25 cellular contexts compared by ENCODE assay signal in genomic region chr1:106944721-106945120, GRCh38.
DNase-seq lines count a peak whose midpoint lies in the region; ATAC-seq, FAIRE-seq and TF ChIP-seq lines count a peak whose summit lies in the region.
"Had no signal": no experiment of that assay in that cellular context is flagged by ENCODE, and none has a peak within 500 bp of the region (broad histone marks: within the 10 kb centered on the region; RNA-seq: fewer than 3 reads in every experiment).

No MANE protein-coding gene starts in this region.

- H3K36me3 Mint-ChIP-seq in MCF 10A (ENCODE audit: insufficient read depth, unreplicated experiment) = no peaks in the 10 kb centered on the region
- H3K36me3 Mint-ChIP-seq: activated naive CD4-positive, alpha-beta T cell treated with anti-CD3 and anti-CD28 coated beads, Interleukin-2, amount 50 U/mL, for 72 hours had no signal

- no peak overlapping the region for H3K4me2 ChIP-seq in mammary epithelial cell (ENCODE audit: insufficient read depth, low read depth, low read length)
- H3K4me2 ChIP-seq in PC-3 (ENCODE audit: low read length) = no peak overlapping the region
- H3K4me2 ChIP-seq: A549, BLaER1, SK-N-SH had no signal

- H3K4me1 Mint-ChIP-seq in MCF 10A (ENCODE audit: insufficient read depth, unreplicated experiment) = no peaks in the 10 kb centered on the region
- H3K4me1 Mint-ChIP-seq: activated CD4-positive, alpha-beta T cell treated with anti-CD3 and anti-CD28 coated beads for 36 hours had no signal

- H3K27me3 Mint-ChIP-seq in MCF 10A (ENCODE audit: insufficient read depth, unreplicated experiment) = no peaks in the 10 kb centered on the region
- H3K27me3 Mint-ChIP-seq: activated CD4-positive, alpha-beta T cell treated with anti-CD3 and anti-CD28 coated beads for 36 hours had no signal

- H3K9ac ChIP-seq in mammary epithelial cell (ENCODE audit: insufficient read depth, low read length) (no peak overlapping the region), PC-3 (ENCODE audit: low read length) (no peak overlapping the region)
- H3K9ac ChIP-seq: BLaER1, GM23248, SK-N-SH had no signal

- no peak overlapping the region for H3K4me3 Mint-ChIP-seq in MCF 10A (ENCODE audit: unreplicated experiment)
- H3K4me3 Mint-ChIP-seq: activated CD4-positive, alpha-beta T cell treated with anti-CD3 and anti-CD28 coated beads for 36 hours; activated T-helper 1 cell treated with anti-CD3 and anti-CD28 coated beads, Interleukin-12 subunit alpha, Interleukin-12 subunit beta, Interleukin-2, Interleukin-4 antibody, amounts not matched to agents 30 ng/mL and 10 ng/mL and 1 ng/mL, durations not matched to agents 14 hours and 24 hours and 36 hours; nephron progenitor cell had no signal

- 0 out of 2 replicates have a peak, but pooled peaks cover 4% of the 10 kb centered on the region for H3K9me2 ChIP-seq in PC-3 (replicated peaks; ENCODE audit: low read length)
- H3K9me2 ChIP-seq: SK-N-SH had no signal

- TF ChIP-seq CTCF in MCF 10A (IDR thresholded peaks at IDR 0.05; ENCODE audit: unreplicated experiment) (no peak), mammary epithelial cell (conservative IDR thresholded peaks at IDR 0.05 in 1 of 2, IDR thresholded peaks at IDR 0.05 in 1 of 2; ENCODE audit: extremely low read depth in 1 of 2, insufficient read depth in 1 of 2, low read depth in 1 of 2, low read length in 2 of 2) (no peak), PC-3 (conservative IDR thresholded peaks at IDR 0.05; ENCODE audit: low read depth, low read length) (no peak), foreskin fibroblast (IDR thresholded peaks at IDR 0.05; ENCODE audit: low read depth, low read length) (no peak)

- peak; percentile 60 for DNase-seq in MCF 10A (ENCODE audit: unreplicated experiment)
- DNase-seq in mammary epithelial cell = no peak
- peak; percentile 69 for DNase-seq in PC-3
- DNase-seq in foreskin fibroblast = peak; percentile 64 to 79
- DNase-seq in urothelium cell line (ENCODE audit: low spot score) = peak; percentile 11
- no peak for DNase-seq in SW480 (ENCODE audit: low spot score)
- DNase-seq in SKM-1 treated with dmso at 0.1 percent for 144 hours (lab: John Stamatoyannopoulos, UW; ENCODE audit: unreplicated experiment) = no peak
- DNase-seq: activated CD4-positive, alpha-beta T cell treated with anti-CD3 and anti-CD28 coated beads for 36 hours; GM23248; KG1; left cardiac atrium; NCI-H2029; NCI-H774; nephron progenitor cell; SK-N-SH; stimulated activated CD4-positive, alpha-beta T cell treated with anti-CD3 and anti-CD28 coated beads, Interleukin-12 subunit alpha, Interleukin-12 subunit beta, amount 100 ng/mL, for 4 hours; stimulated activated CD8-positive, alpha-beta memory T cell treated with anti-CD3 and anti-CD28 coated beads, Interleukin-4, amount 100 ng/mL, for 48 hours; T-helper 9 cell had no signal

- no peaks in the 10 kb centered on the region for H3K36me3 ChIP-seq in mammary epithelial cell (ENCODE audit: insufficient read depth, low read length)
- no peaks in the 10 kb centered on the region for H3K36me3 ChIP-seq in PC-3 (ENCODE audit: low read depth, low read length)
- H3K36me3 ChIP-seq: BLaER1, prostate gland had no signal

- H3K9me3 Mint-ChIP-seq in MCF 10A (ENCODE audit: unreplicated experiment) = no peaks in the 10 kb centered on the region
- H3K9me3 Mint-ChIP-seq: activated T-helper 1 cell treated with anti-CD3 and anti-CD28 coated beads, Interleukin-12 subunit alpha, Interleukin-12 subunit beta, Interleukin-2, Interleukin-4 antibody, amounts not matched to agents 30 ng/mL and 10 ng/mL and 1 ng/mL, durations not matched to agents 14 hours and 24 hours and 36 hours; nephron progenitor cell had no signal

- dilution Hi-C loops in mammary epithelial cell (cut with HindIII; ENCODE audit: low sequenced_read_pairs) = no loop called here

- H3K27ac Mint-ChIP-seq in MCF 10A (ENCODE audit: low read depth, unreplicated experiment) = no peak overlapping the region
- H3K27ac Mint-ChIP-seq: activated CD4-positive, alpha-beta T cell treated with anti-CD3 and anti-CD28 coated beads for 36 hours; activated naive CD4-positive, alpha-beta T cell treated with anti-CD3 and anti-CD28 coated beads, Interleukin-2, amount 50 U/mL, for 72 hours; activated T-helper 1 cell treated with anti-CD3 and anti-CD28 coated beads, Interleukin-12 subunit alpha, Interleukin-12 subunit beta, Interleukin-2, Interleukin-4 antibody, amounts not matched to agents 30 ng/mL and 10 ng/mL and 1 ng/mL, durations not matched to agents 14 hours and 24 hours and 36 hours; nephron progenitor cell had no signal

- H3K27me3 ChIP-seq in mammary epithelial cell (ENCODE audit: insufficient read depth, low read length) (no peaks in the 10 kb centered on the region), PC-3 (ENCODE audit: low read length) (no peaks in the 10 kb centered on the region)
- H3K27me3 ChIP-seq: BLaER1 had no signal

- H4K20me1 ChIP-seq in mammary epithelial cell (ENCODE audit: insufficient read depth, low read length) (no peaks in the 10 kb centered on the region), PC-3 (ENCODE audit: low read length) (no peaks in the 10 kb centered on the region)
- H4K20me1 ChIP-seq: BLaER1 had no signal

- no peak for FAIRE-seq in urothelium cell line (lab: Jason Lieb, UNC)
- FAIRE-seq: A549 had no signal

- BruUV-seq in MCF 10A (replicated peaks; lab: Mats Ljungman, UMichigan) = no TSS peak
- BruUV-seq in mammary epithelial cell (replicated peaks; lab: Mats Ljungman, UMichigan) = no TSS peak
- BruUV-seq in PC-3 (replicated peaks; lab: Mats Ljungman, UMichigan) = no TSS peak

- H3K79me2 ChIP-seq in mammary epithelial cell (ENCODE audit: insufficient read depth, low read length) (no peaks in the 10 kb centered on the region), PC-3 (ENCODE audit: low read length) (no peaks in the 10 kb centered on the region)

- POLR2A ChIA-PET in MCF 10A (lab: Yijun Ruan, JAX) (interaction anchor here (0.6 kb wide), 1 partner anchor 54 kb away, joined by 3 read pairs; no protein-coding TSS in a partner anchor), PC-3 (lab: Charles Lee; ENCODE audit: unreplicated experiment) (no interaction called here)

- in situ Hi-C loops in mammary epithelial cell (cut with MboI; ENCODE audit: low sequenced_read_pairs in 2 of 2) = no loop called here

- H3K27ac ChIP-seq in mammary epithelial cell (ENCODE audit: insufficient read depth, low read depth, low read length) (no peak overlapping the region), PC-3 (ENCODE audit: low read length) (no peak overlapping the region)
- H3K27ac ChIP-seq: A549, BLaER1, GM23248, HL-60, prostate gland had no signal

- CTCF ChIA-PET in MCF 10A (lab: Yijun Ruan, JAX) = no interaction called here
- CTCF ChIA-PET in mammary epithelial cell (lab: Charles Lee; ENCODE audit: low non-redundant PET) = no interaction called here
- CTCF ChIA-PET in PC-3 (lab: Charles Lee) = no interaction called here

- intact Hi-C loops in MCF 10A (cut with micrococcal nuclease) = no loop called here
- intact Hi-C loops in mammary epithelial cell (cut with micrococcal nuclease) = no loop called here
- intact Hi-C loops in PC-3 (cut with micrococcal nuclease) = no loop called here

- H3F3A ChIP-seq in PC-3 (ENCODE audit: low read length, unreplicated experiment) = no peaks in the 10 kb centered on the region

- H3K9me3 ChIP-seq in mammary epithelial cell (replicated peaks; ENCODE audit: insufficient read depth, low read length) (no peaks in the 10 kb centered on the region), PC-3 (ENCODE audit: low read length) (no peaks in the 10 kb centered on the region)
- H3K9me3 ChIP-seq: A549, BLaER1, prostate gland, SK-N-SH had no signal

- H3K4me1 ChIP-seq in mammary epithelial cell (ENCODE audit: insufficient read depth, low read length) = no peaks in the 10 kb centered on the region
- no peaks in the 10 kb centered on the region for H3K4me1 ChIP-seq in PC-3 (ENCODE audit: insufficient read depth, low read length)
- H3K4me1 ChIP-seq: A549, BLaER1, prostate gland had no signal

- H2AFZ ChIP-seq in mammary epithelial cell (ENCODE audit: low read depth, low read length) = no peak overlapping the region
- H2AFZ ChIP-seq in PC-3 (ENCODE audit: low read length) = no peak overlapping the region
- H2AFZ ChIP-seq: GM23248 had no signal

- ATAC-seq in PC-3 = peak; percentile 67
- ATAC-seq in HG03354 (IDR thresholded peaks at IDR 0.05; ENCODE audit: poor library complexity, severe bottlenecking, unreplicated experiment) = no peak
- ATAC-seq: A549; activated CD4-positive, alpha-beta T cell treated with anti-CD3 and anti-CD28 coated beads for 36 hours; activated naive CD4-positive, alpha-beta T cell treated with anti-CD3 and anti-CD28 coated beads, Interleukin-2, amount 50 U/mL, for 72 hours; left cardiac atrium had no signal

- H3K4me3 ChIP-seq in mammary epithelial cell (replicated peaks in 1 of 3; ENCODE audit: insufficient read depth in 1 of 3, low read depth in 2 of 3, low read length in 3 of 3) (no peak overlapping the region), PC-3 (ENCODE audit: low read length) (no peak overlapping the region), foreskin fibroblast (ENCODE audit: low read depth in 1 of 2, low read length in 2 of 2) (no peak overlapping the region)
- H3K4me3 ChIP-seq: A549, BLaER1, GM23248, prostate gland had no signal

- WGBS in mammary epithelial cell (ENCODE audit: low coverage, missing lambda C conversion rate) = 79% methylated on average over 2 of the region's 2 CpGs

Comparison
In these comparisons a context has a peak if more than half of its experiments do, and no peak if none do; other contexts are left out.
1. DNase-seq: peak in MCF 10A (single experiment), PC-3 (single experiment), foreskin fibroblast (2 of 2) and urothelium cell line (single experiment); none in mammary epithelial cell (single experiment), SW480 (single experiment) and SKM-1 treated with dmso at 0.1 percent for 144 hours (single experiment).